Comparison of ENCODE assay signal across 1 cellular context in the genomic region with DNA sequence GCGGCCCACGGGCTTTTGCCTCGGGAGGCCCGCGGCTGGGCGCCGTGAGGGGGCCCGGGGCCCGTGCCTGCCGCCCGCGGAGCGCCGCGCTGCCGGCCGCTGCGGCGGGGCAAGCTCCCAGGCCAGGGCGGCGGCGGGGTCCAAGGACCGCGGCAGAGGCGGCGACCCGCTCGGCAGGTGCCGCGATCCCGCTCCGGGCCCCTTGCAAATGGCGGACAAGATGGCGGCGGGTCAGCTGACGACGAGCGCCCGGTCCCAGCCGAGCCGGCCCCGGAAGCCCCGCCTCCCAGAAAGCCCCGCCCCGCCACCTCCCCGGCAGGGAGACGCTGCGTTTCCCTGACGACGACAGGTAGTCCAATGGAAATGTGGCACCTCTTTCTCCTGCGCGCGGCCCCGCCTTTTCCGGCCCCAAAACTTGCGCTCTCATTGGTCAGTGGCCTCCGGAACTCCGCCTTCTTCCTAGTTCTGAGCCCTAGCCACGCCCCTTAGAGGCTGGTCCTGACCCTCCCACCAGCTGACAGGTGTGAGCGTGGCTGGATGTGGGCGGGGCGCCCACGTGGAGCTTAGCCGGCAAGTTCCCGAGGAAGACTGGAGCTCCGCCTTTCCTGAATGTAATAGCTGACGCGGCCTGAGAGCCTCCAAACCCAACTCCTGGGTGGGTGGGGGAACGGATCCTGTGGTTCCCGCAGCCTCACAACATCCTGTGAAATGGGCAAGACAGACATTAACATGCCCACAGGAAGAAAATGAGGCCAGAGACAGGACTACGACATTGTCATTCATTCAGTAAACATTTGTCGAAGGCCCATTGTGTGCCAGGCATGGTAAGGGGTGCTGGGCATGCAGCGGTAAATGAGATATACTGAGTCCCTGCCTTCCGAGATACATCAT.
A peak's percentile ranks its signal among the peaks of the same experiment; 100 is the strongest.
TF ChIP-seq lines count a peak whose summit lies in the region.

A gene (minus strand): TSS at position 228 of the 891 bp plus-strand sequence. CDS start 232 bp downstream, outside the sequence.

TF ChIP-seq in GM12878, 131 proteins besides CTCF, POLR2A, EP300 and RAD21 (continued from another document and continues in another):
- TF ChIP-seq SIN3A (IDR thresholded peaks at IDR 0.05; ENCODE audit: low read depth, low read length) (peak; percentile 98), RCOR1 (conservative IDR thresholded peaks at IDR 0.05; ENCODE audit: low read depth, low read length) (no peak), WRNIP1 (IDR thresholded peaks at IDR 0.05; ENCODE audit: borderline replicate concordance, low read depth, low read length) (no peak), NR2C1 (IDR thresholded peaks at IDR 0.05) (peak; percentile 81), NRF1 (conservative IDR thresholded peaks at IDR 0.05; ENCODE audit: low read depth, low read length) (no peak; the same call in 1 of the 2 replicates), ZNF384 (IDR thresholded peaks at IDR 0.05; ENCODE audit: borderline replicate concordance, low read depth, low read length) (no peak), CHD4 (IDR thresholded peaks at IDR 0.05) (no peak), CREM (IDR thresholded peaks at IDR 0.05; ENCODE audit: low read depth) (peak; percentile 54; the same call in 1 of the 2 replicates), CEBPB (IDR thresholded peaks at IDR 0.05; ENCODE audit: borderline replicate concordance in 1 of 2, low read depth in 2 of 2, low read length in 2 of 2) (no peak), SP1 (IDR thresholded peaks at IDR 0.05; ENCODE audit: low read depth, low read length) (peak; percentile 93), EED (IDR thresholded peaks at IDR 0.05; ENCODE audit: low read depth) (no peak), SRF (IDR thresholded peaks at IDR 0.05; ENCODE audit: low read depth in 2 of 2, low read length in 2 of 2) (no peak), NFXL1 (IDR thresholded peaks at IDR 0.05; ENCODE audit: borderline replicate concordance) (no peak), SMARCA5 (IDR thresholded peaks at IDR 0.05) (peak; percentile 91), ETV6 (conservative IDR thresholded peaks at IDR 0.05 in 1 of 2, IDR thresholded peaks at IDR 0.05 in 1 of 2; ENCODE audit: borderline replicate concordance in 1 of 2, low read depth in 1 of 2) (no peak), STAT3 (IDR thresholded peaks at IDR 0.05; ENCODE audit: low read depth, low read length) (no peak), TCF3 (IDR thresholded peaks at IDR 0.05; ENCODE audit: borderline replicate concordance, insufficient read depth, low read depth, low read length) (peak; percentile 76; the same call in 1 of the 2 replicates), KDM1A (IDR thresholded peaks at IDR 0.05; ENCODE audit: borderline replicate concordance) (no peak), CHD2 (IDR thresholded peaks at IDR 0.05; ENCODE audit: borderline replicate concordance, low read depth, low read length) (peak; percentile 86; the same call in 1 of the 2 replicates), SUPT20H (IDR thresholded peaks at IDR 0.05; ENCODE audit: borderline replicate concordance, control insufficient read depth, low read depth, low read length) (no peak), KAT2A (conservative IDR thresholded peaks at IDR 0.05; ENCODE audit: control insufficient read depth, low read depth, low read length) (no peak), IRF4 (IDR thresholded peaks at IDR 0.05; ENCODE audit: low read depth, low read length) (no peak), EZH2 (IDR thresholded peaks at IDR 0.05; ENCODE audit: borderline replicate concordance, control insufficient read depth, low read depth, low read length) (no peak), POU2F2 (IDR thresholded peaks at IDR 0.05; ENCODE audit: borderline replicate concordance, low read depth, low read length) (no peak), NFIC (IDR thresholded peaks at IDR 0.05; ENCODE audit: low read depth, low read length) (no peak), ZNF274 (IDR thresholded peaks at IDR 0.05; ENCODE audit: insufficient read depth, insufficient read length) (no peak), FOXK2 (IDR thresholded peaks at IDR 0.05) (0 out of 2 replicates have a peak, but pooled peaks have one; percentile 11), TAF1 (IDR thresholded peaks at IDR 0.05; ENCODE audit: borderline replicate concordance, low read depth, low read length) (peak; percentile 29; the same call in 1 of the 2 replicates), MTA2 (IDR thresholded peaks at IDR 0.05; ENCODE audit: low read depth) (no peak)
- TF ChIP-seq, protein P1, sequence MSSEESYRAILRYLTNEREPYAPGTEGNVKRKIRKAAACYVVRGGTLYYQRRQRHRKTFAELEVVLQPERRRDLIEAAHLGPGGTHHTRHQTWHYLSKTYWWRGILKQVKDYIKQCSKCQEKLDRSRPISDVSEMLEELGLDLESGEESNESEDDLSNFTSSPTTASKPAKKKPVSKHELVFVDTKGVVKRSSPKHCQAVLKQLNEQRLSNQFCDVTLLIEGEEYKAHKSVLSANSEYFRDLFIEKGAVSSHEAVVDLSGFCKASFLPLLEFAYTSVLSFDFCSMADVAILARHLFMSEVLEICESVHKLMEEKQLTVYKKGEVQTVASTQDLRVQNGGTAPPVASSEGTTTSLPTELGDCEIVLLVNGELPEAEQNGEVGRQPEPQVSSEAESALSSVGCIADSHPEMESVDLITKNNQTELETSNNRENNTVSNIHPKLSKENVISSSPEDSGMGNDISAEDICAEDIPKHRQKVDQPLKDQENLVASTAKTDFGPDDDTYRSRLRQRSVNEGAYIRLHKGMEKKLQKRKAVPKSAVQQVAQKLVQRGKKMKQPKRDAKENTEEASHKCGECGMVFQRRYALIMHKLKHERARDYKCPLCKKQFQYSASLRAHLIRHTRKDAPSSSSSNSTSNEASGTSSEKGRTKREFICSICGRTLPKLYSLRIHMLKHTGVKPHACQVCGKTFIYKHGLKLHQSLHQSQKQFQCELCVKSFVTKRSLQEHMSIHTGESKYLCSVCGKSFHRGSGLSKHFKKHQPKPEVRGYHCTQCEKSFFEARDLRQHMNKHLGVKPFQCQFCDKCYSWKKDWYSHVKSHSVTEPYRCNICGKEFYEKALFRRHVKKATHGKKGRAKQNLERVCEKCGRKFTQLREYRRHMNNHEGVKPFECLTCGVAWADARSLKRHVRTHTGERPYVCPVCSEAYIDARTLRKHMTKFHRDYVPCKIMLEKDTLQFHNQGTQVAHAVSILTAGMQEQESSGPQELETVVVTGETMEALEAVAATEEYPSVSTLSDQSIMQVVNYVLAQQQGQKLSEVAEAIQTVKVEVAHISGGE (CRISPR knock-in tag; IDR thresholded peaks at IDR 0.05) = no peak
- TF ChIP-seq, protein P2, sequence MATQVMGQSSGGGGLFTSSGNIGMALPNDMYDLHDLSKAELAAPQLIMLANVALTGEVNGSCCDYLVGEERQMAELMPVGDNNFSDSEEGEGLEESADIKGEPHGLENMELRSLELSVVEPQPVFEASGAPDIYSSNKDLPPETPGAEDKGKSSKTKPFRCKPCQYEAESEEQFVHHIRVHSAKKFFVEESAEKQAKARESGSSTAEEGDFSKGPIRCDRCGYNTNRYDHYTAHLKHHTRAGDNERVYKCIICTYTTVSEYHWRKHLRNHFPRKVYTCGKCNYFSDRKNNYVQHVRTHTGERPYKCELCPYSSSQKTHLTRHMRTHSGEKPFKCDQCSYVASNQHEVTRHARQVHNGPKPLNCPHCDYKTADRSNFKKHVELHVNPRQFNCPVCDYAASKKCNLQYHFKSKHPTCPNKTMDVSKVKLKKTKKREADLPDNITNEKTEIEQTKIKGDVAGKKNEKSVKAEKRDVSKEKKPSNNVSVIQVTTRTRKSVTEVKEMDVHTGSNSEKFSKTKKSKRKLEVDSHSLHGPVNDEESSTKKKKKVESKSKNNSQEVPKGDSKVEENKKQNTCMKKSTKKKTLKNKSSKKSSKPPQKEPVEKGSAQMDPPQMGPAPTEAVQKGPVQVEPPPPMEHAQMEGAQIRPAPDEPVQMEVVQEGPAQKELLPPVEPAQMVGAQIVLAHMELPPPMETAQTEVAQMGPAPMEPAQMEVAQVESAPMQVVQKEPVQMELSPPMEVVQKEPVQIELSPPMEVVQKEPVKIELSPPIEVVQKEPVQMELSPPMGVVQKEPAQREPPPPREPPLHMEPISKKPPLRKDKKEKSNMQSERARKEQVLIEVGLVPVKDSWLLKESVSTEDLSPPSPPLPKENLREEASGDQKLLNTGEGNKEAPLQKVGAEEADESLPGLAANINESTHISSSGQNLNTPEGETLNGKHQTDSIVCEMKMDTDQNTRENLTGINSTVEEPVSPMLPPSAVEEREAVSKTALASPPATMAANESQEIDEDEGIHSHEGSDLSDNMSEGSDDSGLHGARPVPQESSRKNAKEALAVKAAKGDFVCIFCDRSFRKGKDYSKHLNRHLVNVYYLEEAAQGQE (IDR thresholded peaks at IDR 0.05; ENCODE audit: low read depth, low read length) = no peak
- TF ChIP-seq, protein P3, sequence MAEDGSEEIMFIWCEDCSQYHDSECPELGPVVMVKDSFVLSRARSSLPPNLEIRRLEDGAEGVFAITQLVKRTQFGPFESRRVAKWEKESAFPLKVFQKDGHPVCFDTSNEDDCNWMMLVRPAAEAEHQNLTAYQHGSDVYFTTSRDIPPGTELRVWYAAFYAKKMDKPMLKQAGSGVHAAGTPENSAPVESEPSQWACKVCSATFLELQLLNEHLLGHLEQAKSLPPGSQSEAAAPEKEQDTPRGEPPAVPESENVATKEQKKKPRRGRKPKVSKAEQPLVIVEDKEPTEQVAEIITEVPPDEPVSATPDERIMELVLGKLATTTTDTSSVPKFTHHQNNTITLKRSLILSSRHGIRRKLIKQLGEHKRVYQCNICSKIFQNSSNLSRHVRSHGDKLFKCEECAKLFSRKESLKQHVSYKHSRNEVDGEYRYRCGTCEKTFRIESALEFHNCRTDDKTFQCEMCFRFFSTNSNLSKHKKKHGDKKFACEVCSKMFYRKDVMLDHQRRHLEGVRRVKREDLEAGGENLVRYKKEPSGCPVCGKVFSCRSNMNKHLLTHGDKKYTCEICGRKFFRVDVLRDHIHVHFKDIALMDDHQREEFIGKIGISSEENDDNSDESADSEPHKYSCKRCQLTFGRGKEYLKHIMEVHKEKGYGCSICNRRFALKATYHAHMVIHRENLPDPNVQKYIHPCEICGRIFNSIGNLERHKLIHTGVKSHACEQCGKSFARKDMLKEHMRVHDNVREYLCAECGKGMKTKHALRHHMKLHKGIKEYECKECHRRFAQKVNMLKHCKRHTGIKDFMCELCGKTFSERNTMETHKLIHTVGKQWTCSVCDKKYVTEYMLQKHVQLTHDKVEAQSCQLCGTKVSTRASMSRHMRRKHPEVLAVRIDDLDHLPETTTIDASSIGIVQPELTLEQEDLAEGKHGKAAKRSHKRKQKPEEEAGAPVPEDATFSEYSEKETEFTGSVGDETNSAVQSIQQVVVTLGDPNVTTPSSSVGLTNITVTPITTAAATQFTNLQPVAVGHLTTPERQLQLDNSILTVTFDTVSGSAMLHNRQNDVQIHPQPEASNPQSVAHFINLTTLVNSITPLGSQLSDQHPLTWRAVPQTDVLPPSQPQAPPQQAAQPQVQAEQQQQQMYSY (CRISPR knock-in tag; IDR thresholded peaks at IDR 0.05) = no peak
- TF ChIP-seq, protein P4, sequence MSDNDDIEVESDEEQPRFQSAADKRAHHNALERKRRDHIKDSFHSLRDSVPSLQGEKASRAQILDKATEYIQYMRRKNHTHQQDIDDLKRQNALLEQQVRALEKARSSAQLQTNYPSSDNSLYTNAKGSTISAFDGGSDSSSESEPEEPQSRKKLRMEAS (IDR thresholded peaks at IDR 0.05; ENCODE audit: low read depth, low read length) = peak; percentile 100
- TF ChIP-seq, protein P5, sequence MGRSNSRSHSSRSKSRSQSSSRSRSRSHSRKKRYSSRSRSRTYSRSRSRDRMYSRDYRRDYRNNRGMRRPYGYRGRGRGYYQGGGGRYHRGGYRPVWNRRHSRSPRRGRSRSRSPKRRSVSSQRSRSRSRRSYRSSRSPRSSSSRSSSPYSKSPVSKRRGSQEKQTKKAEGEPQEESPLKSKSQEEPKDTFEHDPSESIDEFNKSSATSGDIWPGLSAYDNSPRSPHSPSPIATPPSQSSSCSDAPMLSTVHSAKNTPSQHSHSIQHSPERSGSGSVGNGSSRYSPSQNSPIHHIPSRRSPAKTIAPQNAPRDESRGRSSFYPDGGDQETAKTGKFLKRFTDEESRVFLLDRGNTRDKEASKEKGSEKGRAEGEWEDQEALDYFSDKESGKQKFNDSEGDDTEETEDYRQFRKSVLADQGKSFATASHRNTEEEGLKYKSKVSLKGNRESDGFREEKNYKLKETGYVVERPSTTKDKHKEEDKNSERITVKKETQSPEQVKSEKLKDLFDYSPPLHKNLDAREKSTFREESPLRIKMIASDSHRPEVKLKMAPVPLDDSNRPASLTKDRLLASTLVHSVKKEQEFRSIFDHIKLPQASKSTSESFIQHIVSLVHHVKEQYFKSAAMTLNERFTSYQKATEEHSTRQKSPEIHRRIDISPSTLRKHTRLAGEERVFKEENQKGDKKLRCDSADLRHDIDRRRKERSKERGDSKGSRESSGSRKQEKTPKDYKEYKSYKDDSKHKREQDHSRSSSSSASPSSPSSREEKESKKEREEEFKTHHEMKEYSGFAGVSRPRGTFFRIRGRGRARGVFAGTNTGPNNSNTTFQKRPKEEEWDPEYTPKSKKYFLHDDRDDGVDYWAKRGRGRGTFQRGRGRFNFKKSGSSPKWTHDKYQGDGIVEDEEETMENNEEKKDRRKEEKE (IDR thresholded peaks at IDR 0.05) = 0 out of 2 replicates have a peak, but pooled peaks have one; percentile 42
- TF ChIP-seq, protein P6, sequence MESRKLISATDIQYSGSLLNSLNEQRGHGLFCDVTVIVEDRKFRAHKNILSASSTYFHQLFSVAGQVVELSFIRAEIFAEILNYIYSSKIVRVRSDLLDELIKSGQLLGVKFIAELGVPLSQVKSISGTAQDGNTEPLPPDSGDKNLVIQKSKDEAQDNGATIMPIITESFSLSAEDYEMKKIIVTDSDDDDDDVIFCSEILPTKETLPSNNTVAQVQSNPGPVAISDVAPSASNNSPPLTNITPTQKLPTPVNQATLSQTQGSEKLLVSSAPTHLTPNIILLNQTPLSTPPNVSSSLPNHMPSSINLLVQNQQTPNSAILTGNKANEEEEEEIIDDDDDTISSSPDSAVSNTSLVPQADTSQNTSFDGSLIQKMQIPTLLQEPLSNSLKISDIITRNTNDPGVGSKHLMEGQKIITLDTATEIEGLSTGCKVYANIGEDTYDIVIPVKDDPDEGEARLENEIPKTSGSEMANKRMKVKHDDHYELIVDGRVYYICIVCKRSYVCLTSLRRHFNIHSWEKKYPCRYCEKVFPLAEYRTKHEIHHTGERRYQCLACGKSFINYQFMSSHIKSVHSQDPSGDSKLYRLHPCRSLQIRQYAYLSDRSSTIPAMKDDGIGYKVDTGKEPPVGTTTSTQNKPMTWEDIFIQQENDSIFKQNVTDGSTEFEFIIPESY (IDR thresholded peaks at IDR 0.05) = no peak
- TF ChIP-seq, protein P7, sequence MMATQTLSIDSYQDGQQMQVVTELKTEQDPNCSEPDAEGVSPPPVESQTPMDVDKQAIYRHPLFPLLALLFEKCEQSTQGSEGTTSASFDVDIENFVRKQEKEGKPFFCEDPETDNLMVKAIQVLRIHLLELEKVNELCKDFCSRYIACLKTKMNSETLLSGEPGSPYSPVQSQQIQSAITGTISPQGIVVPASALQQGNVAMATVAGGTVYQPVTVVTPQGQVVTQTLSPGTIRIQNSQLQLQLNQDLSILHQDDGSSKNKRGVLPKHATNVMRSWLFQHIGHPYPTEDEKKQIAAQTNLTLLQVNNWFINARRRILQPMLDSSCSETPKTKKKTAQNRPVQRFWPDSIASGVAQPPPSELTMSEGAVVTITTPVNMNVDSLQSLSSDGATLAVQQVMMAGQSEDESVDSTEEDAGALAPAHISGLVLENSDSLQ (IDR thresholded peaks at IDR 0.05) = peak; percentile 88
